ENCODE assay signal across 14 cellular contexts in genomic region chr4:18063079-18063478, GRCh38. TPM values are rescaled to one million over a fixed set of nuclear protein-coding genes. Genes with fewer than 3 reads are reported as not detected.
DNase-seq lines count a peak whose midpoint lies in the region; ATAC-seq, FAIRE-seq and TF ChIP-seq lines count a peak whose summit lies in the region.
"Had no signal": no experiment of that assay in that cellular context is flagged by ENCODE, and none has a peak within 500 bp of the region (broad histone marks: within the 10 kb centered on the region; RNA-seq: fewer than 3 reads in every experiment).

No MANE protein-coding gene starts in this region.

- no peaks in the 10 kb centered on the region for H3K9me1 ChIP-seq in K562 (ENCODE audit: control insufficient read depth, insufficient read depth, low read length)

- H3K4me1 ChIP-seq in HepG2 (ENCODE audit: insufficient read depth, low read length) (no peaks in the 10 kb centered on the region), right lobe of liver (no peaks in the 10 kb centered on the region), HEK293 (ENCODE audit: control insufficient read depth, insufficient read depth, low read length) (no peaks in the 10 kb centered on the region), K562 (replicated peaks in 1 of 2; ENCODE audit: control insufficient read depth in 2 of 2, insufficient read depth in 2 of 2, low read length in 2 of 2) (no peaks in the 10 kb centered on the region; a peak in 1 of 5 replicates)

- DNase-seq in HepG2 (ENCODE audit: low spot score): no peak
- DNase-seq in right lobe of liver: no peak
- DNase-seq in K562 (ENCODE audit: extremely low read depth in 1 of 4, low spot score in 3 of 4): no peak
- no peak for DNase-seq in DMS153 treated with DMSO at 0.1 percent for 48 hours (lab: John Stamatoyannopoulos, UW; ENCODE audit: unreplicated experiment)
- no peak for DNase-seq in stimulated activated CD4-positive, alpha-beta T cell treated with anti-CD3 and anti-CD28 coated beads, Interleukin-4, amount 100 ng/mL, for 24 hours
- DNase-seq: C1 segment of cervical spinal cord; Calu3; CD4-positive, alpha-beta memory T cell; COR-L47; DMS79 treated with DMSO at 0.1 percent for 48 hours; H9 had no signal

- H3K9me3 ChIP-seq in HepG2 (ENCODE audit: low read length) (no peaks in the 10 kb centered on the region; the same call in 1 of the 2 replicates), right lobe of liver (no peaks in the 10 kb centered on the region), HEK293 (ENCODE audit: control insufficient read depth, insufficient read depth, low read depth, low read length) (no peaks in the 10 kb centered on the region), K562 (replicated peaks; ENCODE audit: control insufficient read depth, insufficient read depth, low read depth, low read length) (no peaks in the 10 kb centered on the region)

- TF ChIP-seq EP300 in HepG2 (IDR thresholded peaks at IDR 0.05; ENCODE audit: low read depth in 2 of 2, low read length in 2 of 2) (no peak), HepG2 (CRISPR knock-in tag; IDR thresholded peaks at IDR 0.05; ENCODE audit: borderline replicate concordance) (no peak), K562 (IDR thresholded peaks at IDR 0.05; ENCODE audit: low read length) (no peak)

- H3K27me3 ChIP-seq in HepG2 (ENCODE audit: control insufficient read depth in 1 of 2, insufficient read depth in 2 of 2, low read length in 2 of 2): no peaks in the 10 kb centered on the region
- no peaks in the 10 kb centered on the region for H3K27me3 ChIP-seq in right lobe of liver
- H3K27me3 ChIP-seq in K562 (ENCODE audit: control insufficient read depth in 2 of 2, insufficient read depth in 2 of 2, low read length in 2 of 2): no peaks in the 10 kb centered on the region

- TF ChIP-seq RAD21 in HepG2 (CRISPR knock-in tag; IDR thresholded peaks at IDR 0.05): no peak
- no peak for TF ChIP-seq RAD21 in K562 (CRISPR knock-in tag; conservative IDR thresholded peaks at IDR 0.05 in 1 of 2, IDR thresholded peaks at IDR 0.05 in 1 of 2)

- in situ Hi-C loops in HepG2 (cut with HindIII; ENCODE audit: extremely low pct_ligation_motif_present, low pct_unique_long_range_greater_than_20kb): no loop called here
- in situ Hi-C loops in K562 (cut with MboI): no loop called here

- no peak overlapping the region for H2AFZ ChIP-seq in HepG2 (ENCODE audit: low read length)
- no peak overlapping the region for H2AFZ ChIP-seq in K562 (ENCODE audit: low read depth, low read length)
- H2AFZ ChIP-seq: GM23338 had no signal

- H3K36me3 ChIP-seq in HepG2 (replicated peaks in 1 of 2; ENCODE audit: control insufficient read depth in 1 of 2, insufficient read depth in 2 of 2, low read length in 2 of 2): no peaks in the 10 kb centered on the region
- no peaks in the 10 kb centered on the region for H3K36me3 ChIP-seq in right lobe of liver
- H3K36me3 ChIP-seq in HEK293 (ENCODE audit: control insufficient read depth in 2 of 2, insufficient read depth in 1 of 2, low read length in 2 of 2): no peaks in the 10 kb centered on the region
- no peaks in the 10 kb centered on the region for H3K36me3 ChIP-seq in K562 (ENCODE audit: control insufficient read depth, insufficient read depth, low read length)

- TF ChIP-seq CTCF in HepG2 (CRISPR knock-in tag; IDR thresholded peaks at IDR 0.05) (no peak), right lobe of liver (IDR thresholded peaks at IDR 0.05) (no peak), HEK293 (tag by site-specific recombination; IDR thresholded peaks at IDR 0.05) (no peak), K562 (IDR thresholded peaks at IDR 0.05 in 2 of 3, conservative IDR thresholded peaks at IDR 0.05 in 1 of 3; ENCODE audit: insufficient read depth in 2 of 3, low read depth in 1 of 3, low read length in 3 of 3) (no peak)

- no peak overlapping the region for H3K4me2 ChIP-seq in HepG2 (ENCODE audit: low read depth, low read length)
- no peak overlapping the region for H3K4me2 ChIP-seq in K562 (ENCODE audit: insufficient read depth, low read length)
- H3K4me2 ChIP-seq: GM23338 had no signal

- H3K9ac ChIP-seq in HepG2 (ENCODE audit: insufficient read depth, low read depth, low read length): no peak overlapping the region
- no peak overlapping the region for H3K9ac ChIP-seq in K562 (ENCODE audit: insufficient read depth in 1 of 2, low read depth in 2 of 2, low read length in 2 of 2)

- BruUV-seq in HepG2 (replicated peaks; lab: Mats Ljungman, UMichigan) (no TSS peak), K562 (replicated peaks; lab: Mats Ljungman, UMichigan) (no TSS peak)

- H3K4me3 ChIP-seq in HepG2 (replicated peaks in 1 of 3; ENCODE audit: insufficient read depth in 1 of 3, low read depth in 2 of 3, low read length in 3 of 3) (no peak overlapping the region), right lobe of liver (no peak overlapping the region), HEK293 (ENCODE audit: low read depth, low read length) (no peak overlapping the region), K562 (no peak overlapping the region)
- H3K4me3 ChIP-seq: GM23338 had no signal

- FAIRE-seq in HepG2 (lab: Jason Lieb, UNC) (no peak), K562 (lab: Jason Lieb, UNC) (no peak)
- FAIRE-seq: GM19239 had no signal

- no peak for TF ChIP-seq POLR2A in HepG2 (IDR thresholded peaks at IDR 0.05; ENCODE audit: insufficient read depth in 1 of 2, low read depth in 2 of 2, low read length in 2 of 2)
- no peak for TF ChIP-seq POLR2A in right lobe of liver (IDR thresholded peaks at IDR 0.05)
- TF ChIP-seq POLR2A in K562 (conservative IDR thresholded peaks at IDR 0.05): no peak

- H4K20me1 ChIP-seq in HepG2 (ENCODE audit: insufficient read depth, low read length) (no peaks in the 10 kb centered on the region), K562 (replicated peaks; ENCODE audit: control insufficient read depth, insufficient read depth, low read length) (no peaks in the 10 kb centered on the region)

- H3K27ac ChIP-seq in HepG2 (ENCODE audit: extremely low read length, insufficient read depth, low read length) (no peak overlapping the region), right lobe of liver (no peak overlapping the region), HEK293 (ENCODE audit: extremely low read depth, low read depth, low read length) (no peak overlapping the region), K562 (ENCODE audit: extremely low read depth, low read depth, low read length) (no peak overlapping the region)

- CTCF ChIA-PET in HepG2 (lab: Yijun Ruan, JAX; ENCODE audit: low intra/inter-chr PET ratio, low total read pairs): no interaction called here
- CTCF ChIA-PET in HEK293 (lab: Yijun Ruan, JAX): interaction anchor here (0.7 kb wide), 1 partner anchor 12 kb away, joined by 3 read pairs; no protein-coding TSS in a partner anchor
- CTCF ChIA-PET in K562 (lab: Yijun Ruan, JAX; ENCODE audit: low intra/inter-chr PET ratio): no interaction called here

- ATAC-seq in HepG2 (no peak), right lobe of liver (no peak), K562 (no peak)
- ATAC-seq: GM23338 had no signal

- intact Hi-C loops in HepG2 (cut with micrococcal nuclease; ENCODE audit: unreplicated experiment) (no loop called here), right lobe of liver (cut with DNase I) (no loop called here), K562 (cut with micrococcal nuclease) (no loop called here)

- POLR2A ChIA-PET in HepG2 (lab: Yijun Ruan, JAX): no interaction called here
- POLR2A ChIA-PET in HEK293 (lab: Yijun Ruan, JAX): no interaction called here
- POLR2A ChIA-PET in K562 (lab: Yijun Ruan, JAX): no interaction called here

- H3K79me2 ChIP-seq in HepG2 (ENCODE audit: insufficient read depth, low read length) (no peaks in the 10 kb centered on the region), K562 (ENCODE audit: control insufficient read depth, insufficient read depth, low read length) (no peaks in the 10 kb centered on the region)

RNA-seq across cellular contexts. Expression of gene LCORL, which starts 41.5 kb away (rescaled TPM):
- 14.5 and 16.5 TPM in 2 replicates for total RNA-seq in HepG2 (2016; rRNA removed; fragmentation: Illumina TruSeq; extraction: Trizol)
- 12.9 and 14.7 TPM in 2 replicates for total RNA-seq in HepG2 (2016; cell fraction: cytosol; rRNA removed; fragmentation: Illumina TruSeq; extraction: Trizol; ENCODE audit: low read depth)
- 15.7 and 17.7 TPM in 2 replicates for total RNA-seq in HepG2 (2016; cell fraction: insoluble cytoplasmic fraction; rRNA removed; fragmentation: Illumina TruSeq; extraction: Trizol)
- 6.3 and 9.2 TPM in 2 replicates for total RNA-seq in HepG2 (2016; cell fraction: membrane; rRNA removed; fragmentation: Illumina TruSeq; extraction: Trizol)
- total RNA-seq in HepG2 (2016; cell fraction: nucleus; rRNA removed; fragmentation: Illumina TruSeq; extraction: Trizol): 28.7 and 32.0 TPM in 2 replicates
- polyA plus RNA-seq in HepG2 (2011; rRNA removed): 3.8 and 5.3 TPM in 2 replicates
- polyA plus RNA-seq in HepG2 (2011; cell fraction: cytosol; rRNA removed): 1.4 and 2.2 TPM in 2 replicates
- polyA plus RNA-seq in HepG2 (2011; cell fraction: nucleus; rRNA removed): 3.8 TPM in 2 replicates
- polyA plus RNA-seq in HepG2 (2012): 7.5 and 8.0 TPM in 2 replicates
- 4.7 and 5.7 TPM in 2 replicates for polyA plus RNA-seq in HepG2 (2016; cell fraction: cytosol; fragmentation: Illumina TruSeq; extraction: Trizol; ENCODE audit: low read depth)
- 9.4 and 11.8 TPM in 2 replicates for polyA plus RNA-seq in HepG2 (2016; cell fraction: insoluble cytoplasmic fraction; fragmentation: Illumina TruSeq; extraction: Trizol; ENCODE audit: low read depth)
- 4.8 and 6.3 TPM in 2 replicates for polyA plus RNA-seq in HepG2 (2016; cell fraction: membrane; fragmentation: Illumina TruSeq; extraction: Trizol; ENCODE audit: low read depth)
- 8.6 and 9.4 TPM in 2 replicates for polyA plus RNA-seq in HepG2 (2016; cell fraction: nucleus; fragmentation: Illumina TruSeq; extraction: Trizol; ENCODE audit: insufficient read depth, low read depth)
- 5.2 and 7.8 TPM in 2 replicates for polyA minus RNA-seq in HepG2 (2011; rRNA and poly(A)+ RNA removed; ENCODE audit: low replicate concordance)
- polyA minus RNA-seq in HepG2 (2011; cell fraction: cytosol; rRNA and poly(A)+ RNA removed): 5.4 and 7.4 TPM in 2 replicates
- 53.7 and 60.4 TPM in 2 replicates for polyA minus RNA-seq in HepG2 (2011; cell fraction: nucleus; rRNA and poly(A)+ RNA removed)
- total RNA-seq in right lobe of liver: 1 to 10 TPM; 4.3 to 8.7 (median 6.2) TPM
- total RNA-seq in K562 (2011; cell fraction: chromatin; rRNA removed; ENCODE audit: low replicate concordance): 18.2 and 43.1 TPM in 2 replicates
- 4.5 and 5.5 TPM in 2 replicates for total RNA-seq in K562 (2011; cell fraction: nucleolus; rRNA removed)
- total RNA-seq in K562 (2011; cell fraction: nucleoplasm; rRNA removed): 10.4 and 18.3 TPM in 2 replicates
- 7.9 and 18.2 TPM in 2 replicates for total RNA-seq in K562 (2014; rRNA removed)
- 17.9 and 20.9 TPM in 2 replicates for total RNA-seq in K562 (2014; rRNA removed; fragmentation: Illumina TruSeq; extraction: Trizol)
- total RNA-seq in K562 (2015; rRNA removed; fragmentation: Illumina TruSeq; extraction: Trizol): 17.0 and 17.9 TPM in 2 replicates
- total RNA-seq in K562 (2021): 20.3 and 24.5 TPM in 2 replicates
- polyA plus RNA-seq in K562 (2011; rRNA removed): 16.8 and 17.4 TPM in 2 replicates
- polyA plus RNA-seq in K562 (2011; cell fraction: cytosol; rRNA removed): 2.1 and 3.5 TPM in 2 replicates
- polyA plus RNA-seq in K562 (2011; cell fraction: nucleus; rRNA removed): 8.4 and 13.0 TPM in 2 replicates
- 8.6 and 11.3 TPM in 2 replicates for polyA plus RNA-seq in K562 (2012)
- polyA plus RNA-seq in K562 (2014; fragmentation: Illumina TruSeq; extraction: Trizol): 9.2 and 11.1 TPM in 2 replicates
- polyA plus RNA-seq in K562 (2014; fragmentation: Nextera tagmentation; extraction: Ambion mirVana): 1 to 10 TPM; 3.1 to 4.3 TPM
- 7.5 and 7.7 TPM in 2 replicates for polyA plus RNA-seq in K562 (2014; rRNA removed)
- polyA minus RNA-seq in K562 (2011; rRNA and poly(A)+ RNA removed): 24.2 and 32.0 TPM in 2 replicates
- polyA minus RNA-seq in K562 (2011; cell fraction: cytosol; rRNA and poly(A)+ RNA removed): 5.1 and 8.8 TPM in 2 replicates
- polyA minus RNA-seq in K562 (2011; cell fraction: nucleus; rRNA and poly(A)+ RNA removed): 22.3 and 51.0 TPM in 2 replicates

Comparison
In these comparisons a context has a peak if more than half of its experiments do, and no peak if none do; other contexts are left out.
1. Of the 241 proteins assayed by ChIP-seq in both HepG2 and K562: peak only in HepG2: none; only in K562: CBX5; in both: none; in neither: 239; mixed calls (peak in some experiments, not most) for 1.